ENCODE assay signal across 1 cellular context in genomic region chr3:32102289-32102688, GRCh38.
TF ChIP-seq lines count a peak whose summit lies in the region.

No MANE protein-coding gene starts in this region.

TF ChIP-seq in K562, 482 proteins besides CTCF, POLR2A, EP300 and RAD21 (continued from another document):
- TF ChIP-seq ZNF318 (IDR thresholded peaks at IDR 0.05; ENCODE audit: borderline replicate concordance in 1 of 2, low read depth in 1 of 2) (no peak), ATF3 (IDR thresholded peaks at IDR 0.05) (no peak), ATF3 (CRISPR knock-in tag; conservative IDR thresholded peaks at IDR 0.05) (no peak), TRIM24 (IDR thresholded peaks at IDR 0.05) (peak; percentile 32 to 61; a peak in 2 of 4 replicates), KLF13 (tag; IDR thresholded peaks at IDR 0.05; ENCODE audit: borderline replicate concordance, low read depth) (no peak), SAP30 (IDR thresholded peaks at IDR 0.05; ENCODE audit: borderline replicate concordance, insufficient read depth, low read depth, low read length, poor library complexity, severe bottlenecking) (no peak), PML (IDR thresholded peaks at IDR 0.05; ENCODE audit: low read length) (no peak), MEF2A (IDR thresholded peaks at IDR 0.05; ENCODE audit: control insufficient read depth, low read depth, low read length) (no peak), ZNF347 (CRISPR knock-in tag; IDR thresholded peaks at IDR 0.05; ENCODE audit: low read depth) (no peak), CREBBP (IDR thresholded peaks at IDR 0.05; ENCODE audit: low read depth, low read length) (no peak), CBX5 (IDR thresholded peaks at IDR 0.05; ENCODE audit: borderline replicate concordance, low read depth) (peak; percentile 75; the same call in 1 of the 2 replicates), HMG20B (CRISPR knock-in tag; IDR thresholded peaks at IDR 0.05) (no peak), NCOA4 (IDR thresholded peaks at IDR 0.05; ENCODE audit: partially characterized antibody) (no peak), E2F3 (CRISPR knock-in tag; IDR thresholded peaks at IDR 0.05) (no peak), ZNF133 (CRISPR knock-in tag; IDR thresholded peaks at IDR 0.05) (no peak), ZNF764 (CRISPR knock-in tag; IDR thresholded peaks at IDR 0.05; ENCODE audit: low read depth) (no peak), CBX2 (IDR thresholded peaks at IDR 0.05; ENCODE audit: insufficient read depth, low read length, poor library complexity, severe bottlenecking) (no peak), FOXJ3 (CRISPR knock-in tag; IDR thresholded peaks at IDR 0.05) (no peak)
